In genomic region chr17:2705263-2705662, GRCh38 we compare ENCODE assay signal across 13 cellular contexts. TPM values are rescaled to one million over a fixed set of nuclear protein-coding genes. Genes with fewer than 3 reads are reported as not detected.
DNase-seq lines count a peak whose midpoint lies in the region; ATAC-seq lines count a peak whose summit lies in the region.
"Had no signal": no experiment of that assay in that cellular context is flagged by ENCODE, and none has a peak within 500 bp of the region (broad histone marks: within the 10 kb centered on the region; RNA-seq: fewer than 3 reads in every experiment).

No MANE protein-coding gene starts in this region.

- H3K4me3 Mint-ChIP-seq in T-helper 17 cell: peak overlapping the region; percentile 19
- H3K4me3 Mint-ChIP-seq: nephron had no signal

- no peak overlapping the region for H3K27ac Mint-ChIP-seq in T-helper 17 cell
- H3K27ac Mint-ChIP-seq: nephron had no signal

- H3K36me3 Mint-ChIP-seq in T-helper 17 cell (ENCODE audit: low read depth): no peaks in the 10 kb centered on the region

- no peak overlapping the region for H3K4me3 ChIP-seq in skeletal muscle cell (ENCODE audit: low read depth, low read length)

- peak; percentile 5 for DNase-seq in activated naive CD4-positive, alpha-beta T cell treated with anti-CD3 and anti-CD28 coated beads, Interleukin-2, amount 50 U/mL, for 16 hours
- DNase-seq in activated naive CD4-positive, alpha-beta T cell treated with Interleukin-2 at 50 U/mL for 16 hours: no peak
- DNase-seq in T-helper 17 cell (no peak), fibroblast of the conjunctiva (ENCODE audit: low read depth) (peak; percentile 27), skeletal muscle cell (ENCODE audit: low read depth) (peak; percentile 23), NCI-H774 (lab: John Stamatoyannopoulos, UW) (no peak)
- DNase-seq: KBM-7; RPMI8226; stimulated activated CD4-positive, alpha-beta T cell treated with anti-CD3 and anti-CD28 coated beads, Interleukin-4, amount 100 ng/mL, for 24 hours had no signal

- peaks cover 29% of the 10 kb centered on the region for H3K4me1 Mint-ChIP-seq in T-helper 17 cell

- H3K27me3 Mint-ChIP-seq in T-helper 17 cell: no peaks in the 10 kb centered on the region

- H3K9me3 ChIP-seq in T-helper 17 cell (ENCODE audit: control insufficient read depth, low read length, poor library complexity, severe bottlenecking): no peaks in the 10 kb centered on the region

- ATAC-seq in T-helper 17 cell (no peak), HG03469 (IDR thresholded peaks at IDR 0.05; ENCODE audit: unreplicated experiment) (no peak), HG03460 (IDR thresholded peaks at IDR 0.05; ENCODE audit: unreplicated experiment) (no peak)

RNA-seq across cellular contexts. Expression of gene CLUH, which starts 6.3 kb away (rescaled TPM):
- total RNA-seq in T-helper 17 cell: 10 to 100 TPM; 55.2 to 68.6 TPM

RNA-seq across cellular contexts. Expression of gene CCDC92B, which starts 44.2 kb away (rescaled TPM):
- under 1 TPM; 0.13 to 0.37 TPM for total RNA-seq in T-helper 17 cell
- total RNA-seq: subcutaneous adipose tissue had no signal

Comparison
In these comparisons a context has a peak if more than half of its experiments do, and no peak if none do; other contexts are left out.
1. DNase-seq: peak in activated naive CD4-positive, alpha-beta T cell treated with anti-CD3 and anti-CD28 coated beads, Interleukin-2, amount 50 U/mL, for 16 hours (single experiment), fibroblast of the conjunctiva (single experiment) and skeletal muscle cell (single experiment); none in activated naive CD4-positive, alpha-beta T cell treated with Interleukin-2 at 50 U/mL for 16 hours (single experiment), T-helper 17 cell (0 of 3) and NCI-H774 (single experiment).